ENCODE assay signal across 19 cellular contexts in the genomic region with DNA sequence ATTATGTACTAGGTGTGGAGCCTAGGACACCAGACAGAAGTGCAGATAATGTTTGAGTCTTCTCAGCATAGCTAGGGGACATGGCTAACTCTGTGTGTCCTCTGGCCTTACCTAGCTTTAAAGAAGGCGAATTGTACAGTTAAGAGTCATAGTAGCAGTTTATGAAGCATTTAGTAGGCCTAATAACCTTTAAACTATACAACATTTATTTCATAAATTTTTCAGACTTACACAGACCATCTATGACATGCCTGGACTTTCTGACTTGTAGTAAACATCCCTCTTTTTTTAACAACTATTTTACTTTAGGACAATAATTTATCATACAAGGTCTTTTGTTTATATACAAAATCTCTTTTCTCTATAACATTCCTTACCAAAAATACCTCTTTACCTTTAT. TPM values are rescaled to one million over a fixed set of nuclear protein-coding genes. Genes with fewer than 3 reads are reported as not detected.
DNase-seq lines count a peak whose midpoint lies in the region; ATAC-seq, FAIRE-seq and TF ChIP-seq lines count a peak whose summit lies in the region.
"Had no signal": no experiment of that assay in that cellular context is flagged by ENCODE, and none has a peak within 500 bp of the region (broad histone marks: within the 10 kb centered on the region; RNA-seq: fewer than 3 reads in every experiment).

No MANE protein-coding gene starts in this region.

- peaks cover 17% of the 10 kb centered on the region for H3K36me3 ChIP-seq in GM23338 (ENCODE audit: insufficient read depth)
- H3K36me3 ChIP-seq in HUES64 (ENCODE audit: insufficient read depth, low read length): no peaks in the 10 kb centered on the region
- no peaks in the 10 kb centered on the region for H3K36me3 ChIP-seq in PC-3 (ENCODE audit: low read depth, low read length)
- H3K36me3 ChIP-seq in A673 (ENCODE audit: insufficient read depth, low read length, poor library complexity, severe bottlenecking): no peaks in the 10 kb centered on the region
- H3K36me3 ChIP-seq in aorta (ENCODE audit: control insufficient read depth in 1 of 2, insufficient read depth in 2 of 2, low read length in 1 of 2): no peaks in the 10 kb centered on the region

- no peak overlapping the region for H3K4me3 Mint-ChIP-seq in GM23338
- H3K4me3 Mint-ChIP-seq: CD14-positive monocyte, IgD-negative memory B cell had no signal

- ATAC-seq in GM23338 (no peak), PC-3 (no peak), aorta (ENCODE audit: low FRiP score) (no peak), GM18517 (IDR thresholded peaks at IDR 0.05; ENCODE audit: unreplicated experiment) (no peak)

- H2AFZ ChIP-seq in GM23338 (no peak overlapping the region), PC-3 (ENCODE audit: low read length) (no peak overlapping the region)

- peaks cover 63% of the 10 kb centered on the region for H3K9me3 Mint-ChIP-seq in GM23338

- H3K4me3 ChIP-seq in GM23338 (no peak overlapping the region), HUES64 (ENCODE audit: low read length) (peak overlapping the region; percentile 13; the same call in 1 of the 2 replicates), PC-3 (ENCODE audit: low read length) (no peak overlapping the region), A673 (ENCODE audit: low read depth, low read length, poor library complexity, severe bottlenecking) (no peak overlapping the region), aorta (ENCODE audit: low read length in 2 of 2) (no peak overlapping the region)

- H3K9me2 ChIP-seq in GM23338 (ENCODE audit: insufficient read depth) (peaks cover 3% of the 10 kb centered on the region; the same call in 1 of the 2 replicates), PC-3 (replicated peaks; ENCODE audit: low read length) (no peaks in the 10 kb centered on the region)

- H4K20me1 ChIP-seq in GM23338 (replicated peaks; ENCODE audit: insufficient read depth): no peaks in the 10 kb centered on the region
- H4K20me1 ChIP-seq in PC-3 (ENCODE audit: low read length): no peaks in the 10 kb centered on the region

- no peaks in the 10 kb centered on the region for H3F3A ChIP-seq in GM23338 (replicated peaks; ENCODE audit: low read depth)
- H3F3A ChIP-seq in PC-3 (ENCODE audit: low read length, unreplicated experiment): no peaks in the 10 kb centered on the region

- H3K79me2 ChIP-seq in GM23338 (replicated peaks; ENCODE audit: insufficient read depth): no peaks in the 10 kb centered on the region
- no peaks in the 10 kb centered on the region for H3K79me2 ChIP-seq in PC-3 (ENCODE audit: low read length)

- intact Hi-C loops in PC-3 (cut with micrococcal nuclease): no loop called here
- intact Hi-C loops in A673 (cut with micrococcal nuclease; ENCODE audit: unreplicated experiment): no loop called here
- intact Hi-C loops in aorta (cut with DNase I): no loop called here

- WGBS in HUES64: 17% methylated on average over 1 of the region's 1 CpG
- 48 to 58% methylated on average over 1 of the region's 1 CpG for WGBS in aorta, 2 donors

- FAIRE-seq in RCC 7860 (lab: Jason Lieb, UNC): no peak
- FAIRE-seq: GM19239 had no signal

- H3K27me3 Mint-ChIP-seq in GM23338 (ENCODE audit: insufficient read depth, low read depth, poor library complexity): peaks cover 3% of the 10 kb centered on the region
- H3K27me3 Mint-ChIP-seq: IgD-negative memory B cell had no signal

- H3K27ac Mint-ChIP-seq in GM23338: no peak overlapping the region
- H3K27ac Mint-ChIP-seq: CD14-positive monocyte, IgD-negative memory B cell had no signal

- peaks cover 18% of the 10 kb centered on the region for H3K36me3 Mint-ChIP-seq in GM23338 (ENCODE audit: low read depth)
- H3K36me3 Mint-ChIP-seq: CD14-positive monocyte had no signal

- DNase-seq in GM23338 (ENCODE audit: low spot score): peak; percentile 58
- peak; percentile 12 for DNase-seq in PC-3
- DNase-seq in foreskin melanocyte: peak; percentile 20
- no peak for DNase-seq in A673 (ENCODE audit: low spot score)
- DNase-seq in aorta: no peak
- no peak for DNase-seq in RCC 7860 (ENCODE audit: low spot score)
- DNase-seq: GF-D8, MV-4-11, NCI-H1417, NCI-H187, NCI-H2107, NCI-H524 had no signal

- H3K27me3 ChIP-seq in GM23338 (ENCODE audit: insufficient read depth) (no peaks in the 10 kb centered on the region), HUES64 (ENCODE audit: insufficient read depth, low read length) (no peaks in the 10 kb centered on the region), PC-3 (ENCODE audit: low read length) (no peaks in the 10 kb centered on the region), A673 (replicated peaks; ENCODE audit: insufficient read depth, low read depth, low read length, poor library complexity) (no peaks in the 10 kb centered on the region), aorta (ENCODE audit: control insufficient read depth in 1 of 2, insufficient read depth in 2 of 2, low read length in 1 of 2) (no peaks in the 10 kb centered on the region)

- POLR2A ChIA-PET in PC-3 (lab: Charles Lee; ENCODE audit: unreplicated experiment): no interaction called here
- POLR2A ChIA-PET in A673 (lab: Charles Lee; ENCODE audit: low non-redundant PET): no interaction called here

- BruUV-seq in PC-3 (replicated peaks; lab: Mats Ljungman, UMichigan): no TSS peak
- BruUV-seq in A673 (replicated peaks; lab: Mats Ljungman, UMichigan): no TSS peak

- peaks cover 46% of the 10 kb centered on the region for H3K9me3 ChIP-seq in HUES64 (ENCODE audit: insufficient read depth, low read depth, low read length)
- H3K9me3 ChIP-seq in PC-3 (ENCODE audit: low read length): 0 out of 2 replicates have a peak, but pooled peaks cover 8% of the 10 kb centered on the region
- H3K9me3 ChIP-seq in A673 (ENCODE audit: low read depth, low read length, poor library complexity, severe bottlenecking): peaks cover 27% of the 10 kb centered on the region
- H3K9me3 ChIP-seq in aorta (ENCODE audit: control insufficient read depth, low read length): no peaks in the 10 kb centered on the region

- CTCF ChIA-PET in PC-3 (lab: Charles Lee) (no interaction called here), A673 (lab: Charles Lee) (no interaction called here)

- H3K9ac ChIP-seq in HUES64 (ENCODE audit: low read depth, low read length) (no peak overlapping the region), PC-3 (ENCODE audit: low read length) (no peak overlapping the region)

- H3K4me1 Mint-ChIP-seq in GM23338: no peaks in the 10 kb centered on the region
- H3K4me1 Mint-ChIP-seq: CD14-positive monocyte, IgD-negative memory B cell had no signal

- H3K4me2 ChIP-seq in GM23338 (no peak overlapping the region), PC-3 (ENCODE audit: low read length) (no peak overlapping the region)

- no peak overlapping the region for H3K27ac ChIP-seq in GM23338 (ENCODE audit: low read depth)
- H3K27ac ChIP-seq in HUES64 (ENCODE audit: low read depth, low read length): no peak overlapping the region
- no peak overlapping the region for H3K27ac ChIP-seq in PC-3 (ENCODE audit: low read length)
- H3K27ac ChIP-seq in A673 (ENCODE audit: low read depth, low read length, poor library complexity, severe bottlenecking): no peak overlapping the region
- no peak overlapping the region for H3K27ac ChIP-seq in aorta (ENCODE audit: low read depth in 1 of 2, low read length in 2 of 2)

- H3K4me1 ChIP-seq in GM23338 (ENCODE audit: insufficient read depth) (no peaks in the 10 kb centered on the region), HUES64 (ENCODE audit: insufficient read depth, low read length) (no peaks in the 10 kb centered on the region), PC-3 (ENCODE audit: insufficient read depth, low read length) (no peaks in the 10 kb centered on the region), A673 (ENCODE audit: insufficient read depth, low read length, poor library complexity, severe bottlenecking) (no peaks in the 10 kb centered on the region), aorta (ENCODE audit: control insufficient read depth in 1 of 2, insufficient read depth in 2 of 2, low read length in 2 of 2) (peaks cover 0 to 3% of the 10 kb centered on the region in 2 donors)

- TF ChIP-seq CTCF in GM23338 (conservative IDR thresholded peaks at IDR 0.05; ENCODE audit: low read depth in 2 of 2): no peak
- TF ChIP-seq CTCF in PC-3 (conservative IDR thresholded peaks at IDR 0.05; ENCODE audit: low read depth, low read length): no peak
- no peak for TF ChIP-seq CTCF in A673 (conservative IDR thresholded peaks at IDR 0.05; ENCODE audit: low read depth, low read length)

TF ChIP-seq in GM23338, 12 proteins besides CTCF, POLR2A, EP300 and RAD21 (continues in another document):
- no peak for TF ChIP-seq NANOG (IDR thresholded peaks at IDR 0.05; ENCODE audit: borderline replicate concordance)
- TF ChIP-seq EZH2 (IDR thresholded peaks at IDR 0.05; ENCODE audit: low read depth, unreplicated experiment): no peak
- no peak for TF ChIP-seq JUNB (IDR thresholded peaks at IDR 0.05; ENCODE audit: unreplicated experiment)
- no peak for TF ChIP-seq CREB1 (CRISPR knock-in tag; IDR thresholded peaks at IDR 0.05; ENCODE audit: low read depth)

RNA-seq across cellular contexts. Expression of a gene that starts 37.4 kb away (rescaled TPM):
- 1.3 and 1.5 TPM in 2 replicates for total RNA-seq in GM23338 (2014; rRNA removed; shearing (Covaris generic))
- polyA plus RNA-seq in GM23338 (2016; fragmentation: Nextera tagmentation; extraction: Ambion mirVana) (1.2 and 1.4 TPM in 2 replicates), aorta (not detected)
- polyA plus RNA-seq in HUES64 (2013, experiment 1 of 2): 1.7 TPM
- 1.7 TPM for polyA plus RNA-seq in HUES64 (2013, experiment 2 of 2)
- total RNA-seq in PC-3 (2014; rRNA removed) (not detected in 2 replicates), A673 (2021) (0.31 and 0.52 TPM in 2 replicates), aorta (not detected)
- total RNA-seq: HT1080; T-helper 2 cell treated with Interferon-gamma antibody and Interleukin-4, amounts not matched to agents 100 ng/mL and 5 ng/mL, for 36 hours had no signal
- polyA plus RNA-seq: CD14-positive monocyte, IgD-negative memory B cell had no signal

Comparison
In these comparisons a context has a peak if more than half of its experiments do, and no peak if none do; other contexts are left out.
1. DNase-seq: peak in GM23338 (single experiment), PC-3 (single experiment) and foreskin melanocyte (single experiment); none in A673 (single experiment), aorta (0 of 2) and RCC 7860 (single experiment).